20 cellular contexts compared by ENCODE assay signal in the genomic region with DNA sequence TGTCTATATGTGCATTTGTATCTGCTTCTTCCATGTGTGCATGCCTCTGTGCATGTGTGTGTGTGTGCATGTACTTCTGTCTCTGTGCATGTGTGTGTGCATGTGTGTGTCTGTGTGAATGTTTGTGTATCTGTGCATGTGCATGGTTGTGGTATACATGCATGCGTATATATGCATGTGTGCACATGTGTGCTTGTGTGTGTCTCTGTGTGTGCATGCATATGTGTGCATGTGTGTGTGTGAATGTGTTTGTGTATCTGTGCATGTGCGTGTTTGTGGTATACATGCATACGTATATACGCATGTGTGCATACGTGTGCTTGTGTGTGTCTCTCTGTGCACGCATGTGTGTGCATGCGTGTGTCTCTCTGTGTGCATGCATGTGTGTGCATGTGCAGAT.
DNase-seq lines count a peak whose midpoint lies in the region; ATAC-seq, FAIRE-seq and TF ChIP-seq lines count a peak whose summit lies in the region.
"Had no signal": no experiment of that assay in that cellular context is flagged by ENCODE, and none has a peak within 500 bp of the region (broad histone marks: within the 10 kb centered on the region; RNA-seq: fewer than 3 reads in every experiment).

No MANE protein-coding gene starts in this region.

- H3K9me3 ChIP-seq in BLaER1: peaks cover 29% of the 10 kb centered on the region
- no peaks in the 10 kb centered on the region for H3K9me3 ChIP-seq in neural progenitor cell (ENCODE audit: low read depth)
- no peaks in the 10 kb centered on the region for H3K9me3 ChIP-seq in MM.1S (replicated peaks; ENCODE audit: insufficient read depth, low read length)

- no peaks in the 10 kb centered on the region for H3K9me2 ChIP-seq in MM.1S (replicated peaks; ENCODE audit: insufficient read depth, low read length)

- FAIRE-seq in HTR-8/SVneo (lab: Jason Lieb, UNC): peak; percentile 33
- FAIRE-seq: D721Med, G401.6, GM12891 had no signal

- H3F3A ChIP-seq in neural progenitor cell (ENCODE audit: low read depth) (no peaks in the 10 kb centered on the region), MM.1S (ENCODE audit: insufficient read depth, low read length) (no peaks in the 10 kb centered on the region)

- no peaks in the 10 kb centered on the region for H3K36me3 Mint-ChIP-seq in brain
- no peaks in the 10 kb centered on the region for H3K36me3 Mint-ChIP-seq in neural progenitor cell

- POLR2A ChIA-PET in HEK293T (lab: Yijun Ruan, JAX): no interaction called here

- H3K79me2 ChIP-seq in neural progenitor cell (ENCODE audit: low read depth) (no peaks in the 10 kb centered on the region), MM.1S (ENCODE audit: low read length) (no peaks in the 10 kb centered on the region)

- H4K20me1 ChIP-seq in BLaER1 (no peaks in the 10 kb centered on the region), neural progenitor cell (ENCODE audit: low read depth) (no peaks in the 10 kb centered on the region), MM.1S (ENCODE audit: insufficient read depth, low read length) (no peaks in the 10 kb centered on the region)

- no peak for ATAC-seq in GM21619 (IDR thresholded peaks at IDR 0.05; ENCODE audit: unreplicated experiment)
- no peak for ATAC-seq in left lobe of liver

- TF ChIP-seq CTCF in brain (conservative IDR thresholded peaks at IDR 0.05): no peak
- TF ChIP-seq CTCF in neural progenitor cell (IDR thresholded peaks at IDR 0.05): no peak
- no peak for TF ChIP-seq CTCF in MM.1S (IDR thresholded peaks at IDR 0.05; ENCODE audit: low read length)

- H3K27me3 ChIP-seq in BLaER1 (no peaks in the 10 kb centered on the region), neural progenitor cell (no peaks in the 10 kb centered on the region), MM.1S (replicated peaks; ENCODE audit: insufficient read depth, low read length) (no peaks in the 10 kb centered on the region)

- DNase-seq in HTR-8/SVneo (ENCODE audit: insufficient read length, low spot score) (no peak), neural progenitor cell (ENCODE audit: low spot score) (no peak), MM.1S (no peak), HEK293T (ENCODE audit: extremely low spot score) (no peak), left lobe of liver (ENCODE audit: low spot score) (no peak)
- DNase-seq: Caco-2; CD4-positive, alpha-beta T cell; GOT3; H9 had no signal

- H3K27me3 Mint-ChIP-seq in brain (peaks cover 8% of the 10 kb centered on the region), neural progenitor cell (ENCODE audit: insufficient read depth, low read depth) (peaks cover 10% of the 10 kb centered on the region)

- H3K4me1 ChIP-seq in BLaER1: peaks cover 67% of the 10 kb centered on the region
- H3K4me1 ChIP-seq in neural progenitor cell: no peaks in the 10 kb centered on the region
- H3K4me1 ChIP-seq in MM.1S (ENCODE audit: low read length): no peaks in the 10 kb centered on the region
- H3K4me1 ChIP-seq: Caco-2 had no signal

- CTCF ChIA-PET in HEK293T (lab: Yijun Ruan, JAX): no interaction called here

- H3K4me1 Mint-ChIP-seq in brain (peaks cover 28% of the 10 kb centered on the region), neural progenitor cell (peaks cover 37% of the 10 kb centered on the region)
- H3K4me1 Mint-ChIP-seq: B cell, IgD-negative memory B cell had no signal

- H3K4me2 ChIP-seq in BLaER1 (peak overlapping the region; percentile 88), neural progenitor cell (no peak overlapping the region), MM.1S (ENCODE audit: low read depth, low read length) (no peak overlapping the region)
- H3K4me2 ChIP-seq: KMS-11 had no signal

- H3K9ac ChIP-seq in BLaER1 (no peak overlapping the region), neural progenitor cell (no peak overlapping the region), MM.1S (ENCODE audit: low read length) (no peak overlapping the region)
- H3K9ac ChIP-seq: KMS-11 had no signal

- H2AFZ ChIP-seq in neural progenitor cell (replicated peaks): no peak overlapping the region
- no peak overlapping the region for H2AFZ ChIP-seq in MM.1S (ENCODE audit: low read length)

- H3K4me3 Mint-ChIP-seq in brain: peak overlapping the region in 1 of 5 experiments; percentile 32
- peak overlapping the region; percentile 5 for H3K4me3 Mint-ChIP-seq in neural progenitor cell
- H3K4me3 Mint-ChIP-seq: B cell; CD4-positive, alpha-beta T cell; IgD-negative memory B cell had no signal

- H3K36me3 ChIP-seq in BLaER1: no peaks in the 10 kb centered on the region
- H3K36me3 ChIP-seq in neural progenitor cell: no peaks in the 10 kb centered on the region
- H3K36me3 ChIP-seq in MM.1S (replicated peaks; ENCODE audit: insufficient read depth, low read length): no peaks in the 10 kb centered on the region

- no peak overlapping the region for H3K4me3 ChIP-seq in BLaER1
- no peak overlapping the region for H3K4me3 ChIP-seq in neural progenitor cell
- H3K4me3 ChIP-seq in MM.1S (ENCODE audit: low read length): no peak overlapping the region

- H3K27ac Mint-ChIP-seq in brain (peak overlapping the region in 4 of 5 experiments; percentile 10 to 82 (median 78)), neural progenitor cell (peak overlapping the region; percentile 4)
- H3K27ac Mint-ChIP-seq: B cell; CD4-positive, alpha-beta T cell; IgD-negative memory B cell had no signal

- H3K27ac ChIP-seq in BLaER1 (no peak overlapping the region), neural progenitor cell (no peak overlapping the region), MM.1S (ENCODE audit: low read length) (no peak overlapping the region)
- H3K27ac ChIP-seq: C4-2B, HL-60, KMS-11 had no signal

- H3K9me3 Mint-ChIP-seq in brain: peaks cover 0 to 7% (median 2%) of the 10 kb centered on the region in 5 experiments
- peaks cover 3% of the 10 kb centered on the region for H3K9me3 Mint-ChIP-seq in neural progenitor cell
- H3K9me3 Mint-ChIP-seq: CD4-positive, alpha-beta T cell had no signal

TF ChIP-seq in HEK293T, 16 proteins besides CTCF, POLR2A, EP300 and RAD21:
- TF ChIP-seq HDGF (IDR thresholded peaks at IDR 0.05; ENCODE audit: borderline replicate concordance): no peak
- no peak for TF ChIP-seq FOXK2 (IDR thresholded peaks at IDR 0.05)
- TF ChIP-seq, protein P1, sequence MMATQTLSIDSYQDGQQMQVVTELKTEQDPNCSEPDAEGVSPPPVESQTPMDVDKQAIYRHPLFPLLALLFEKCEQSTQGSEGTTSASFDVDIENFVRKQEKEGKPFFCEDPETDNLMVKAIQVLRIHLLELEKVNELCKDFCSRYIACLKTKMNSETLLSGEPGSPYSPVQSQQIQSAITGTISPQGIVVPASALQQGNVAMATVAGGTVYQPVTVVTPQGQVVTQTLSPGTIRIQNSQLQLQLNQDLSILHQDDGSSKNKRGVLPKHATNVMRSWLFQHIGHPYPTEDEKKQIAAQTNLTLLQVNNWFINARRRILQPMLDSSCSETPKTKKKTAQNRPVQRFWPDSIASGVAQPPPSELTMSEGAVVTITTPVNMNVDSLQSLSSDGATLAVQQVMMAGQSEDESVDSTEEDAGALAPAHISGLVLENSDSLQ (IDR thresholded peaks at IDR 0.05): no peak
- TF ChIP-seq LEF1 (IDR thresholded peaks at IDR 0.05; ENCODE audit: borderline replicate concordance): no peak
- no peak for TF ChIP-seq BHLHE40 (IDR thresholded peaks at IDR 0.05; ENCODE audit: borderline replicate concordance)
